1 cellular context compared by ENCODE assay signal in genomic region chr11:86218125-86219081, GRCh38.
TF ChIP-seq lines count a peak whose summit lies in the region.

No MANE protein-coding gene starts in this region.

TF ChIP-seq in GM23338, 12 proteins besides CTCF, POLR2A, EP300 and RAD21 (continued from another document):
- TF ChIP-seq ZNF462 (CRISPR knock-in tag; IDR thresholded peaks at IDR 0.05) (no peak), ZNF331 (CRISPR knock-in tag; IDR thresholded peaks at IDR 0.05; ENCODE audit: low read depth) (no peak)
TF ChIP-seq in GM23338: peak in this region for 0.
